9 cellular contexts compared by ENCODE assay signal in genomic region chr2:234495076-234495800, GRCh38. TPM values are rescaled to one million over a fixed set of nuclear protein-coding genes. Genes with fewer than 3 reads are reported as not detected.
DNase-seq lines count a peak whose midpoint lies in the region; ATAC-seq and TF ChIP-seq lines count a peak whose summit lies in the region.
"Had no signal": no experiment of that assay in that cellular context is flagged by ENCODE, and none has a peak within 500 bp of the region (broad histone marks: within the 10 kb centered on the region; RNA-seq: fewer than 3 reads in every experiment).

No MANE protein-coding gene starts in this region.

- no peaks in the 10 kb centered on the region for H3K27me3 Mint-ChIP-seq in natural killer cell treated with Interleukin-12 subunit alpha and Interleukin-12 subunit beta and Interleukin-15 and Interleukin-18, amount 100 ng/mL, for 72 hours

- peaks cover 30% of the 10 kb centered on the region for H3K36me3 Mint-ChIP-seq in natural killer cell treated with Interleukin-12 subunit alpha and Interleukin-12 subunit beta and Interleukin-15 and Interleukin-18, amount 100 ng/mL, for 72 hours

- H3K27ac ChIP-seq in RWPE2 (ENCODE audit: poor library complexity, severe bottlenecking) (peak overlapping the region; percentile 80), ectodermal cell (ENCODE audit: insufficient read depth, low read depth, low read length, poor library complexity, severe bottlenecking) (peak overlapping the region; percentile 11)
- H3K27ac ChIP-seq: 22Rv1 had no signal

- H3K9me3 Mint-ChIP-seq in natural killer cell treated with Interleukin-12 subunit alpha and Interleukin-12 subunit beta and Interleukin-15 and Interleukin-18, amount 100 ng/mL, for 72 hours, result no peaks in the 10 kb centered on the region

- no peak for TF ChIP-seq CTCF in RWPE2 (IDR thresholded peaks at IDR 0.05; ENCODE audit: poor library complexity, severe bottlenecking)

- H3K27me3 ChIP-seq in RWPE2 (ENCODE audit: insufficient read depth, poor library complexity, severe bottlenecking) (no peaks in the 10 kb centered on the region), ectodermal cell (ENCODE audit: control insufficient read depth, insufficient read depth, low read length, poor library complexity, severe bottlenecking) (no peaks in the 10 kb centered on the region)

- H3K36me3 ChIP-seq in RWPE2 (ENCODE audit: low read depth) (peaks cover 41% of the 10 kb centered on the region), ectodermal cell (ENCODE audit: control insufficient read depth, insufficient read depth, low read length) (peaks cover 3% of the 10 kb centered on the region)

- H3K9me3 ChIP-seq in RWPE2 (ENCODE audit: severe bottlenecking) (no peaks in the 10 kb centered on the region), ectodermal cell (ENCODE audit: control insufficient read depth, low read length) (no peaks in the 10 kb centered on the region)

- ATAC-seq in RWPE2 (ENCODE audit: low read depth), result peak; percentile 13; the same call in 1 of the 3 replicates
- ATAC-seq in natural killer cell treated with Interleukin-12 subunit alpha and Interleukin-12 subunit beta and Interleukin-15 and Interleukin-18, amount 100 ng/mL, for 72 hours, result no peak
- no peak for ATAC-seq in HG03521 (IDR thresholded peaks at IDR 0.05; ENCODE audit: unreplicated experiment)
- no peak for ATAC-seq in GM18505 (IDR thresholded peaks at IDR 0.05; ENCODE audit: unreplicated experiment)

- TF ChIP-seq POLR2A in GM18505 (IDR thresholded peaks at IDR 0.05; ENCODE audit: borderline replicate concordance, extremely low read depth, insufficient read depth, insufficient read length), result no peak

- H3K4me3 ChIP-seq in RWPE2 (ENCODE audit: severe bottlenecking), result peak overlapping the region; percentile 99
- peak overlapping the region; percentile 80 for H3K4me3 ChIP-seq in ectodermal cell (ENCODE audit: insufficient read depth, low read depth, low read length)

- DNase-seq in DMS 273 (lab: John Stamatoyannopoulos, UW; ENCODE audit: unreplicated experiment) (peak; percentile 20), DMS 273 treated with DMSO at 0.1 percent for 48 hours (lab: John Stamatoyannopoulos, UW) (no peak), RWPE2 (ENCODE audit: low spot score) (no peak), NCI-H524 treated with DMSO at 0.1 percent for 48 hours (lab: John Stamatoyannopoulos, UW) (no peak)
- no peak for DNase-seq in natural killer cell treated with Interleukin-12 subunit alpha and Interleukin-12 subunit beta and Interleukin-15 and Interleukin-18, amount 100 ng/mL, for 72 hours (ENCODE audit: low spot score)

- H3K4me3 Mint-ChIP-seq in natural killer cell treated with Interleukin-12 subunit alpha and Interleukin-12 subunit beta and Interleukin-15 and Interleukin-18, amount 100 ng/mL, for 72 hours, result peak overlapping the region; percentile 95

- H3K27ac Mint-ChIP-seq in natural killer cell treated with Interleukin-12 subunit alpha and Interleukin-12 subunit beta and Interleukin-15 and Interleukin-18, amount 100 ng/mL, for 72 hours, result peak overlapping the region; percentile 98 to 99

- H3K4me1 ChIP-seq in RWPE2 (ENCODE audit: insufficient read depth, poor library complexity, severe bottlenecking), result peaks cover 8% of the 10 kb centered on the region
- peaks cover 19% of the 10 kb centered on the region for H3K4me1 ChIP-seq in ectodermal cell (ENCODE audit: control insufficient read depth, insufficient read depth, low read length)

- WGBS in ectodermal cell, 2 experiments, result 0 to 1% methylated on average over 21 of the region's 22 CpGs

- peaks cover 50 to 58% of the 10 kb centered on the region in 2 donors for H3K4me1 Mint-ChIP-seq in natural killer cell treated with Interleukin-12 subunit alpha and Interleukin-12 subunit beta and Interleukin-15 and Interleukin-18, amount 100 ng/mL, for 72 hours (ENCODE audit: low read depth in 2 of 2)

RNA-seq across cellular contexts. Expression of gene ARL4C, which starts 1.6 kb away (rescaled TPM):
- polyA plus RNA-seq in ectodermal cell (2013, experiment 1 of 4), result 219 TPM
- 213 TPM for polyA plus RNA-seq in ectodermal cell (2013, experiment 2 of 4)
- 153 TPM for polyA plus RNA-seq in ectodermal cell (2013, experiment 3 of 4)
- 169 TPM for polyA plus RNA-seq in ectodermal cell (2013, experiment 4 of 4)
- total RNA-seq in natural killer cell treated with Interleukin-12 subunit alpha and Interleukin-12 subunit beta and Interleukin-15 and Interleukin-18, amount 100 ng/mL, for 72 hours, result 100 to 1,000 TPM in 1 of 2 donors, 10 to 100 TPM in 1; 99.5 to 136 TPM
